In genomic region chr17:60305141-60305540, GRCh38 we compare ENCODE assay signal across 8 cellular contexts.
DNase-seq lines count a peak whose midpoint lies in the region; ATAC-seq, FAIRE-seq and TF ChIP-seq lines count a peak whose summit lies in the region.

No MANE protein-coding gene starts in this region.

- TF ChIP-seq POLR2A in NB4 (IDR thresholded peaks at IDR 0.05; ENCODE audit: extremely low read depth, insufficient read length) (no peak), H1 (IDR thresholded peaks at IDR 0.05; ENCODE audit: control extremely low read depth in 1 of 2, low read depth in 2 of 2, low read length in 2 of 2) (no peak)

- H3K27me3 ChIP-seq in CD8-positive, alpha-beta T cell (ENCODE audit: insufficient read depth, low read length): no peaks in the 10 kb centered on the region
- no peaks in the 10 kb centered on the region for H3K27me3 ChIP-seq in H1 (replicated peaks in 1 of 4; ENCODE audit: control insufficient read depth in 3 of 4, extremely low read depth in 1 of 4, insufficient read depth in 3 of 4, low read length in 3 of 4)
- H3K27me3 ChIP-seq in SJCRH30: no peaks in the 10 kb centered on the region

- no peak overlapping the region; a peak in 1 of 4 replicates for H3K4me2 ChIP-seq in H1 (ENCODE audit: insufficient read depth in 1 of 2, low read depth in 2 of 2, low read length in 2 of 2)

- no peak overlapping the region for H3K9ac ChIP-seq in H1 (replicated peaks in 1 of 4; ENCODE audit: extremely low read depth in 1 of 4, low read depth in 3 of 4, low read length in 3 of 4)

- no peak overlapping the region for H2BK120ac ChIP-seq in H1 (replicated peaks; ENCODE audit: low read depth, low read length)

- DNase-seq in CD8-positive, alpha-beta T cell: no peak
- DNase-seq in NB4 (ENCODE audit: low read depth) (peak; percentile 78), H1 (ENCODE audit: low read depth in 1 of 2, low spot score in 2 of 2) (no peak), superior temporal gyrus (ENCODE audit: extremely low spot score) (peak; percentile 84), SJCRH30 (no peak), NCI-H1436 treated with DMSO at 0.1 percent for 48 hours (lab: John Stamatoyannopoulos, UW) (no peak), middle frontal gyrus (ENCODE audit: extremely low spot score, low spot score) (no peak)

- ATAC-seq in CD8-positive, alpha-beta T cell: peak; percentile 76
- ATAC-seq in GM21381 (IDR thresholded peaks at IDR 0.05; ENCODE audit: unreplicated experiment): peak; percentile 74

- H4K20me1 ChIP-seq in H1 (replicated peaks in 1 of 2; ENCODE audit: control insufficient read depth in 1 of 2, insufficient read depth in 2 of 2, low read length in 2 of 2): peaks cover 7 to 13% of the 10 kb centered on the region in 2 experiments

- H4K8ac ChIP-seq in H1 (ENCODE audit: extremely low read depth, insufficient read depth, low read length): no peak overlapping the region

- no peak overlapping the region for H3K23ac ChIP-seq in H1 (ENCODE audit: insufficient read length)

- H4K91ac ChIP-seq in H1 (replicated peaks; ENCODE audit: insufficient read length, low read length): no peak overlapping the region

- peaks cover 21% of the 10 kb centered on the region for H3K4me1 Mint-ChIP-seq in CD8-positive, alpha-beta T cell (ENCODE audit: low read depth)

- H3K56ac ChIP-seq in H1 (replicated peaks; ENCODE audit: insufficient read length, low read depth, low read length): no peak overlapping the region

- H3K4ac ChIP-seq in H1 (replicated peaks; ENCODE audit: insufficient read length, low read depth, low read length): no peak overlapping the region

- peaks cover 6% of the 10 kb centered on the region for H3K79me1 ChIP-seq in H1 (ENCODE audit: low read depth, low read length)

- no peaks in the 10 kb centered on the region for H3K9me3 ChIP-seq in CD8-positive, alpha-beta T cell (ENCODE audit: low read length)
- H3K9me3 ChIP-seq in H1 (ENCODE audit: insufficient read depth in 2 of 2, low read depth in 1 of 2, low read length in 1 of 2): no peaks in the 10 kb centered on the region
- no peaks in the 10 kb centered on the region for H3K9me3 ChIP-seq in SJCRH30 (replicated peaks)

- no peak for FAIRE-seq in H1 (lab: Jason Lieb, UNC)

- no peak for TF ChIP-seq RAD21 in H1 (IDR thresholded peaks at IDR 0.05 in 1 of 2, conservative IDR thresholded peaks at IDR 0.05 in 1 of 2; ENCODE audit: low read depth in 2 of 2, low read length in 2 of 2)

- H3K27me3 Mint-ChIP-seq in CD8-positive, alpha-beta T cell (ENCODE audit: low read depth): no peaks in the 10 kb centered on the region

- H3K9me3 Mint-ChIP-seq in CD8-positive, alpha-beta T cell: no peaks in the 10 kb centered on the region

- POLR2A ChIA-PET in CD8-positive, alpha-beta T cell (lab: Charles Lee): interaction anchor here (0.6 kb wide), 1 partner anchor 54 kb away, joined by 3 read pairs; no protein-coding TSS in a partner anchor
- POLR2A ChIA-PET in H1 (lab: Charles Lee; ENCODE audit: partially characterized antibody): interaction anchor here (1.0 kb wide), 1 partner anchor 14 kb away, joined by 3 read pairs; no protein-coding TSS in a partner anchor

- peaks cover 0 to 93% of the 10 kb centered on the region in 2 experiments; a peak in 2 of 4 replicates for H3K79me2 ChIP-seq in H1 (ENCODE audit: control insufficient read depth in 1 of 2, insufficient read depth in 2 of 2, low read length in 2 of 2)

- H3K23me2 ChIP-seq in H1 (ENCODE audit: low read depth, low read length): no peaks in the 10 kb centered on the region

- CTCF ChIA-PET in CD8-positive, alpha-beta T cell (lab: Charles Lee): no interaction called here
- CTCF ChIA-PET in H1 (lab: Charles Lee; ENCODE audit: partially characterized antibody): no interaction called here

- H3K14ac ChIP-seq in H1 (ENCODE audit: insufficient read length): no peak overlapping the region

- H2BK15ac ChIP-seq in H1 (ENCODE audit: low read length): no peak overlapping the region

- intact Hi-C loops in CD8-positive, alpha-beta T cell (cut with DNase I, micrococcal nuclease): no loop called here

- no peak overlapping the region for H3K18ac ChIP-seq in H1 (ENCODE audit: extremely low read depth, low read length)

- no peak overlapping the region for H2AFZ ChIP-seq in H1 (ENCODE audit: low read length)

- no peak overlapping the region for H2BK12ac ChIP-seq in H1 (ENCODE audit: low read depth, low read length)

- H3K4me3 Mint-ChIP-seq in CD8-positive, alpha-beta T cell: no peak overlapping the region

- H3K36me3 ChIP-seq in CD8-positive, alpha-beta T cell (ENCODE audit: insufficient read depth, low read length): no peaks in the 10 kb centered on the region
- H3K36me3 ChIP-seq in H1 (ENCODE audit: control insufficient read depth in 2 of 4, insufficient read depth in 4 of 4, low read length in 3 of 4): no peaks in the 10 kb centered on the region; a peak in 2 of 8 replicates
- H3K36me3 ChIP-seq in SJCRH30: 0 out of 2 replicates have a peak, but pooled peaks cover 4% of the 10 kb centered on the region

- H3K4me1 ChIP-seq in CD8-positive, alpha-beta T cell (ENCODE audit: insufficient read depth, low read length): peaks cover 10% of the 10 kb centered on the region
- H3K4me1 ChIP-seq in H1 (replicated peaks in 1 of 4; ENCODE audit: control insufficient read depth in 3 of 4, insufficient read depth in 4 of 4, low read length in 3 of 4) (peaks cover 0 to 4% (median 2%) of the 10 kb centered on the region in 4 experiments; a peak in 4 of 7 replicates), SJCRH30 (no peaks in the 10 kb centered on the region)

- peak overlapping the region; percentile 34 for H3K27ac Mint-ChIP-seq in CD8-positive, alpha-beta T cell

- no peak for TF ChIP-seq CTCF in CD8-positive, alpha-beta T cell (IDR thresholded peaks at IDR 0.05)
- no peak for TF ChIP-seq CTCF in NB4 (IDR thresholded peaks at IDR 0.05; ENCODE audit: low read depth, low read length)
- no peak for TF ChIP-seq CTCF in H1 (IDR thresholded peaks at IDR 0.05; ENCODE audit: control extremely low read depth in 1 of 3, insufficient read depth in 1 of 3, low read depth in 1 of 3, low read length in 3 of 3)

- H2BK5ac ChIP-seq in H1 (ENCODE audit: low read depth, low read length): no peak overlapping the region

- no peak overlapping the region for H2AK5ac ChIP-seq in H1 (ENCODE audit: low read depth, low read length)

- H3K27ac ChIP-seq in CD8-positive, alpha-beta T cell (ENCODE audit: low read depth, low read length): no peak overlapping the region
- H3K27ac ChIP-seq in H1 (ENCODE audit: low read depth, low read length) (no peak overlapping the region), SJCRH30 (no peak overlapping the region)

- peaks cover 27% of the 10 kb centered on the region for H3K36me3 Mint-ChIP-seq in CD8-positive, alpha-beta T cell

- 76% methylated on average over 4 of the region's 4 CpGs; no CpG with 5 or more reads in 1 of the 2 experiments for WGBS in H1 (ENCODE audit: extremely low coverage in 1 of 2, insufficient coverage in 1 of 2, insufficient read length in 1 of 2, insufficient replicate concordance in 2 of 2, low coverage in 1 of 2, low lambda C conversion rate in 2 of 2, missing lambda C conversion rate in 1 of 2), 2 experiments

- H4K5ac ChIP-seq in H1 (ENCODE audit: insufficient read length, low read depth, low read length): no peak overlapping the region

- H2BK20ac ChIP-seq in H1 (ENCODE audit: low read length): no peak overlapping the region

- TF ChIP-seq EP300 in H1 (IDR thresholded peaks at IDR 0.05; ENCODE audit: borderline replicate concordance in 1 of 2, low read depth in 2 of 2, low read length in 2 of 2): no peak

- no peak overlapping the region for H3K4me3 ChIP-seq in CD8-positive, alpha-beta T cell (ENCODE audit: low read depth, low read length)
- H3K4me3 ChIP-seq in NB4 (ENCODE audit: low read depth, low read length): no peak overlapping the region
- H3K4me3 ChIP-seq in H1 (ENCODE audit: extremely low read depth in 1 of 4, insufficient read depth in 2 of 4, low read depth in 3 of 4, low read length in 4 of 4): no peak overlapping the region
- H3K4me3 ChIP-seq in SJCRH30: no peak overlapping the region

TF ChIP-seq in H1, 55 proteins besides CTCF, POLR2A, EP300 and RAD21:
- TF ChIP-seq BCL11A (IDR thresholded peaks at IDR 0.05; ENCODE audit: low read depth in 2 of 2, low read length in 2 of 2) (no peak), MAX (IDR thresholded peaks at IDR 0.05) (0 out of 2 replicates have a peak, but pooled peaks have one; percentile 27), SAP30 (IDR thresholded peaks at IDR 0.05; ENCODE audit: insufficient read depth, insufficient replicate concordance, low read length) (no peak), ASH2L (IDR thresholded peaks at IDR 0.05; ENCODE audit: low read length) (no peak)
TF ChIP-seq in H1: peak in this region for 1.

Comparison
In these comparisons a context has a peak if more than half of its experiments do, and no peak if none do; other contexts are left out.
1. DNase-seq: peak in NB4 (single experiment) and superior temporal gyrus (single experiment); none in CD8-positive, alpha-beta T cell (0 of 7), H1 (0 of 2), SJCRH30 (0 of 2), NCI-H1436 treated with DMSO at 0.1 percent for 48 hours (single experiment) and middle frontal gyrus (single experiment).